8 cellular contexts compared by ENCODE assay signal in the genomic region with DNA sequence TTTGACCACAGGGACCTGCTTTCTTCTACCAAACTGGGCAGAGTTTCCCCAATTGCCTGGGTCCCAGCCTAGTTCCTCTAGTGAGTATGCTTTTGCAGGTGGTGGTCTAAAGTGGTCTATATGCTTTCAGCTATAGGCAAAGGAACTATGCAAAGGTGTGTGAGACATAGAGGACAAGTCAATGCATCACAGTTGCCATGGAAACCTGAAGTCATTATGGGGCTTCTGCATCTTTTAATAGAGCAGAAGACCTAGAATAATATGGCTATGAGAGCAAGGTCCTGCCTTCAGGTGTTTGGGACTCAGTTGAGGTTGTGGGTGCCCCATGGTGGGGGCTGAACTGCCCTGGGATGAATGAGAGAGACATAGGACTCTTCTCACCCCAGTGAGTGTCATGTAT.
"Had no signal": no experiment of that assay in that cellular context is flagged by ENCODE, and none has a peak within 500 bp of the region (broad histone marks: within the 10 kb centered on the region; RNA-seq: fewer than 3 reads in every experiment).

No MANE protein-coding gene starts in this region.

- ATAC-seq: GM12878 had no signal

- FAIRE-seq: G401.6, GM12878, GM12891, GM12892, GM18507, GM19239 had no signal

- DNase-seq: GDM1, GF-D8 had no signal

- H3K4me3 ChIP-seq: GM12878 had no signal
